ENCODE assay signal across 11 cellular contexts in genomic region chr12:46608431-46609280, GRCh38.
DNase-seq lines count a peak whose midpoint lies in the region; ATAC-seq and TF ChIP-seq lines count a peak whose summit lies in the region.
"Had no signal": no experiment of that assay in that cellular context is flagged by ENCODE, and none has a peak within 500 bp of the region (broad histone marks: within the 10 kb centered on the region; RNA-seq: fewer than 3 reads in every experiment).

No MANE protein-coding gene starts in this region.

- peak overlapping the region; percentile 59 for H4K8ac ChIP-seq in mesenchymal stem cell (ENCODE audit: low read length)

- DNase-seq in activated naive CD4-positive, alpha-beta T cell treated with anti-CD3 and anti-CD28 coated beads, Interleukin-2, amount 50 U/mL, for 16 hours: no peak
- DNase-seq in amniotic epithelial cell (ENCODE audit: low read depth): peak; percentile 15
- peak; percentile 21 for DNase-seq in mesenchymal stem cell
- DNase-seq in upper lobe of right lung: no peak
- DNase-seq in T1000 (lab: John Stamatoyannopoulos, UW): no peak
- DNase-seq in cortex of kidney (lab: John Stamatoyannopoulos, UW): no peak
- DNase-seq: endodermal cell; Karpas-422; stimulated activated CD4-positive, alpha-beta T cell treated with anti-CD3 and anti-CD28 coated beads, Interleukin-15, amount 100 ng/mL, for 24 hours had no signal

- no peak for TF ChIP-seq CTCF in upper lobe of right lung (IDR thresholded peaks at IDR 0.05)

- peak overlapping the region; percentile 57 for H3K4me3 Mint-ChIP-seq in activated naive CD4-positive, alpha-beta T cell treated with anti-CD3 and anti-CD28 coated beads, Interleukin-2, amount 50 U/mL, for 24 hours
- H3K4me3 Mint-ChIP-seq: endodermal cell had no signal

- peak overlapping the region in 1 of 2 experiments; percentile 75 for H2BK12ac ChIP-seq in mesenchymal stem cell (ENCODE audit: low read length in 2 of 2)

- H3K27ac ChIP-seq in mesenchymal stem cell (ENCODE audit: low read length, poor library complexity, severe bottlenecking) (peak overlapping the region; percentile 23), upper lobe of right lung (no peak overlapping the region)

- WGBS in mesenchymal stem cell: 90% methylated on average over 2 of the region's 2 CpGs

- no peak overlapping the region for H3K4me2 ChIP-seq in mesenchymal stem cell (ENCODE audit: low read length, poor library complexity, severe bottlenecking)

- peak overlapping the region; percentile 14 for H3K27ac Mint-ChIP-seq in activated naive CD4-positive, alpha-beta T cell treated with anti-CD3 and anti-CD28 coated beads, Interleukin-2, amount 50 U/mL, for 24 hours
- H3K27ac Mint-ChIP-seq: endodermal cell had no signal

- H2BK5ac ChIP-seq in mesenchymal stem cell (ENCODE audit: low read depth, low read length, poor library complexity, severe bottlenecking): no peak overlapping the region

- peak overlapping the region; percentile 35 for H2BK120ac ChIP-seq in mesenchymal stem cell (ENCODE audit: low read depth, low read length)

- no peak overlapping the region for H3K14ac ChIP-seq in mesenchymal stem cell (ENCODE audit: low read length in 2 of 2)

- no peaks in the 10 kb centered on the region for H3K79me1 ChIP-seq in mesenchymal stem cell (replicated peaks; ENCODE audit: low read length, poor library complexity, severe bottlenecking)

- intact Hi-C loops in upper lobe of right lung (cut with DNase I): no loop called here

- H3K36me3 Mint-ChIP-seq in activated naive CD4-positive, alpha-beta T cell treated with anti-CD3 and anti-CD28 coated beads, Interleukin-2, amount 50 U/mL, for 24 hours: peaks cover 6% of the 10 kb centered on the region

- H2AK5ac ChIP-seq in mesenchymal stem cell (ENCODE audit: low read length, severe bottlenecking): no peak overlapping the region

- peak overlapping the region; percentile 43 for H4K91ac ChIP-seq in mesenchymal stem cell (ENCODE audit: low read length)

- no peak overlapping the region for H2BK15ac ChIP-seq in mesenchymal stem cell (ENCODE audit: low read depth, poor library complexity, severe bottlenecking)

- no peaks in the 10 kb centered on the region for H3K9me3 ChIP-seq in mesenchymal stem cell (ENCODE audit: control insufficient read depth, low read length)
- no peaks in the 10 kb centered on the region for H3K9me3 ChIP-seq in upper lobe of right lung

- ATAC-seq in upper lobe of right lung (peak; percentile 14), GM21723 (IDR thresholded peaks at IDR 0.05; ENCODE audit: unreplicated experiment) (no peak)

- no peak overlapping the region for H3K23ac ChIP-seq in mesenchymal stem cell (ENCODE audit: low read length in 2 of 2)

- peak overlapping the region; percentile 29 for H2AFZ ChIP-seq in mesenchymal stem cell (ENCODE audit: low read depth, low read length)

- H3K4me1 Mint-ChIP-seq in activated naive CD4-positive, alpha-beta T cell treated with anti-CD3 and anti-CD28 coated beads, Interleukin-2, amount 50 U/mL, for 24 hours: peaks cover 61% of the 10 kb centered on the region

- peak overlapping the region; percentile 74 for H3K9ac ChIP-seq in mesenchymal stem cell (ENCODE audit: low read length)

- H3K36me3 ChIP-seq in mesenchymal stem cell (ENCODE audit: control insufficient read depth in 1 of 2, insufficient read depth in 2 of 2, low read depth in 1 of 2, low read length in 2 of 2): no peaks in the 10 kb centered on the region
- H3K36me3 ChIP-seq in upper lobe of right lung: no peaks in the 10 kb centered on the region

- peak overlapping the region; percentile 52 to 83 for H3K18ac ChIP-seq in mesenchymal stem cell (ENCODE audit: low read depth in 1 of 2, low read length in 2 of 2)

- no peaks in the 10 kb centered on the region for H3K27me3 Mint-ChIP-seq in activated naive CD4-positive, alpha-beta T cell treated with anti-CD3 and anti-CD28 coated beads, Interleukin-2, amount 50 U/mL, for 24 hours

- H3K9me3 Mint-ChIP-seq in activated naive CD4-positive, alpha-beta T cell treated with anti-CD3 and anti-CD28 coated beads, Interleukin-2, amount 50 U/mL, for 24 hours: peaks cover 13% of the 10 kb centered on the region
- H3K9me3 Mint-ChIP-seq: endodermal cell had no signal

- H3K27me3 ChIP-seq in mesenchymal stem cell (ENCODE audit: control insufficient read depth in 1 of 2, insufficient read depth in 1 of 2, low read length in 2 of 2) (no peaks in the 10 kb centered on the region), upper lobe of right lung (no peaks in the 10 kb centered on the region)

- H3K4me3 ChIP-seq in mesenchymal stem cell (ENCODE audit: insufficient read depth in 1 of 2, low read depth in 1 of 2, low read length in 2 of 2): peak overlapping the region in 1 of 2 experiments; percentile 46
- H3K4me3 ChIP-seq in upper lobe of right lung: no peak overlapping the region

- H3K4ac ChIP-seq in mesenchymal stem cell (ENCODE audit: low read depth in 1 of 2, low read length in 2 of 2): peak overlapping the region; percentile 6 to 57

- H3K4me1 ChIP-seq in mesenchymal stem cell (ENCODE audit: control insufficient read depth, insufficient read depth, low read depth, low read length): no peaks in the 10 kb centered on the region
- peaks cover 12% of the 10 kb centered on the region for H3K4me1 ChIP-seq in upper lobe of right lung

Comparison
In these comparisons a context has a peak if more than half of its experiments do, and no peak if none do; other contexts are left out.
1. DNase-seq: peak in amniotic epithelial cell (single experiment) and mesenchymal stem cell (single experiment); none in activated naive CD4-positive, alpha-beta T cell treated with anti-CD3 and anti-CD28 coated beads, Interleukin-2, amount 50 U/mL, for 16 hours (single experiment), upper lobe of right lung (single experiment), T1000 (single experiment) and cortex of kidney (single experiment).